1 cellular context compared by ENCODE assay signal in the genomic region with DNA sequence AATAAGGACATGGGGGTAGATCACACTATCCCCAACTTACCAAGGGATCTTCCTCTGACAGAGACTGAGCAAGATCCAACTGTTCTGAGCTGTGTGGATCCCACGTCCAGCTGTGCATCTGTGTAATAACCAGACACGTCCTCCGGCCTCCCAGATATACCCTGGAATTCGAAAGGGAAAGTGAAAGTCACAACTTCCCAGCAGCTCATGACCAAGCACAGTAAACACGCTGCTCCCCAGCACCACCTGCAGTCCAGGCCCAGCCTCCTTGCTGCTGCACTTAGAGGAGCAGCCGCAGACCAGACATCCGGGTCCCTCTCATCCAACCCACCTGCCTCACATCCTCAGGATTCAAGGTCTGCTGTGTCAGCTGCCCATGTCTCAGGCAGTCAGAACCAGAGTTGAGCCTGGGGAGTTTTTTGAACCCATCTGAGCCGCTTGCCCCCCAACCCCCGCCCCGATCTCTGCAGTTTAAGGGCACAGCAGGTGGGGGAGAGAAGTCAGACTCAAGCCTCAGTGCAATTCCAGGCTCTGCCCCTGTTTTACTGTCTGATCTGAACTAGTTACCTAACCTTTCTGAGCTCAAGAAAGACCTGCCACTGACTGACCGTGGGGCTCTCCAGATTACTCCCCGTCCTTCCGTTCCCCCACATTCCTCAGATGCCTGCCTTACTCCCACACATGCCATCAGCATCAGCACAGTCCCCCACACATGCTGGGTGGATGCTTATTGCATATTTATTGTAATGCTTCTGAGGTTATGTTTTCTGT.
TF ChIP-seq lines count a peak whose summit lies in the region.

A gene with protein sequence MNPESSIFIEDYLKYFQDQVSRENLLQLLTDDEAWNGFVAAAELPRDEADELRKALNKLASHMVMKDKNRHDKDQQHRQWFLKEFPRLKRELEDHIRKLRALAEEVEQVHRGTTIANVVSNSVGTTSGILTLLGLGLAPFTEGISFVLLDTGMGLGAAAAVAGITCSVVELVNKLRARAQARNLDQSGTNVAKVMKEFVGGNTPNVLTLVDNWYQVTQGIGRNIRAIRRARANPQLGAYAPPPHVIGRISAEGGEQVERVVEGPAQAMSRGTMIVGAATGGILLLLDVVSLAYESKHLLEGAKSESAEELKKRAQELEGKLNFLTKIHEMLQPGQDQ (minus strand): TSS at position 127 of the 771 bp plus-strand sequence. CDS start 6,365 bp downstream, outside the sequence.

TF ChIP-seq in HepG2, 621 proteins besides CTCF, POLR2A, EP300 and RAD21 (continued from another document and continues in another):
- TF ChIP-seq, protein P1, sequence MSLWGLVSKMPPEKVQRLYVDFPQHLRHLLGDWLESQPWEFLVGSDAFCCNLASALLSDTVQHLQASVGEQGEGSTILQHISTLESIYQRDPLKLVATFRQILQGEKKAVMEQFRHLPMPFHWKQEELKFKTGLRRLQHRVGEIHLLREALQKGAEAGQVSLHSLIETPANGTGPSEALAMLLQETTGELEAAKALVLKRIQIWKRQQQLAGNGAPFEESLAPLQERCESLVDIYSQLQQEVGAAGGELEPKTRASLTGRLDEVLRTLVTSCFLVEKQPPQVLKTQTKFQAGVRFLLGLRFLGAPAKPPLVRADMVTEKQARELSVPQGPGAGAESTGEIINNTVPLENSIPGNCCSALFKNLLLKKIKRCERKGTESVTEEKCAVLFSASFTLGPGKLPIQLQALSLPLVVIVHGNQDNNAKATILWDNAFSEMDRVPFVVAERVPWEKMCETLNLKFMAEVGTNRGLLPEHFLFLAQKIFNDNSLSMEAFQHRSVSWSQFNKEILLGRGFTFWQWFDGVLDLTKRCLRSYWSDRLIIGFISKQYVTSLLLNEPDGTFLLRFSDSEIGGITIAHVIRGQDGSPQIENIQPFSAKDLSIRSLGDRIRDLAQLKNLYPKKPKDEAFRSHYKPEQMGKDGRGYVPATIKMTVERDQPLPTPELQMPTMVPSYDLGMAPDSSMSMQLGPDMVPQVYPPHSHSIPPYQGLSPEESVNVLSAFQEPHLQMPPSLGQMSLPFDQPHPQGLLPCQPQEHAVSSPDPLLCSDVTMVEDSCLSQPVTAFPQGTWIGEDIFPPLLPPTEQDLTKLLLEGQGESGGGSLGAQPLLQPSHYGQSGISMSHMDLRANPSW (CRISPR knock-in tag; IDR thresholded peaks at IDR 0.05; ENCODE audit: borderline replicate concordance), result no peak
- TF ChIP-seq, protein P2, sequence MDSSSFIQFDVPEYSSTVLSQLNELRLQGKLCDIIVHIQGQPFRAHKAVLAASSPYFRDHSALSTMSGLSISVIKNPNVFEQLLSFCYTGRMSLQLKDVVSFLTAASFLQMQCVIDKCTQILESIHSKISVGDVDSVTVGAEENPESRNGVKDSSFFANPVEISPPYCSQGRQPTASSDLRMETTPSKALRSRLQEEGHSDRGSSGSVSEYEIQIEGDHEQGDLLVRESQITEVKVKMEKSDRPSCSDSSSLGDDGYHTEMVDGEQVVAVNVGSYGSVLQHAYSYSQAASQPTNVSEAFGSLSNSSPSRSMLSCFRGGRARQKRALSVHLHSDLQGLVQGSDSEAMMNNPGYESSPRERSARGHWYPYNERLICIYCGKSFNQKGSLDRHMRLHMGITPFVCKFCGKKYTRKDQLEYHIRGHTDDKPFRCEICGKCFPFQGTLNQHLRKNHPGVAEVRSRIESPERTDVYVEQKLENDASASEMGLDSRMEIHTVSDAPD (CRISPR knock-in tag; IDR thresholded peaks at IDR 0.05), result no peak
- TF ChIP-seq ZNF569 (CRISPR knock-in tag; IDR thresholded peaks at IDR 0.05; ENCODE audit: borderline replicate concordance), result no peak
- no peak for TF ChIP-seq ZNF790 (CRISPR knock-in tag; IDR thresholded peaks at IDR 0.05; ENCODE audit: borderline replicate concordance)
- peak; percentile 53; the same call in 1 of the 2 replicates for TF ChIP-seq POGZ (CRISPR knock-in tag; IDR thresholded peaks at IDR 0.05)
- TF ChIP-seq DMAP1 (CRISPR knock-in tag; IDR thresholded peaks at IDR 0.05), result peak; percentile 55
- TF ChIP-seq, protein P3, sequence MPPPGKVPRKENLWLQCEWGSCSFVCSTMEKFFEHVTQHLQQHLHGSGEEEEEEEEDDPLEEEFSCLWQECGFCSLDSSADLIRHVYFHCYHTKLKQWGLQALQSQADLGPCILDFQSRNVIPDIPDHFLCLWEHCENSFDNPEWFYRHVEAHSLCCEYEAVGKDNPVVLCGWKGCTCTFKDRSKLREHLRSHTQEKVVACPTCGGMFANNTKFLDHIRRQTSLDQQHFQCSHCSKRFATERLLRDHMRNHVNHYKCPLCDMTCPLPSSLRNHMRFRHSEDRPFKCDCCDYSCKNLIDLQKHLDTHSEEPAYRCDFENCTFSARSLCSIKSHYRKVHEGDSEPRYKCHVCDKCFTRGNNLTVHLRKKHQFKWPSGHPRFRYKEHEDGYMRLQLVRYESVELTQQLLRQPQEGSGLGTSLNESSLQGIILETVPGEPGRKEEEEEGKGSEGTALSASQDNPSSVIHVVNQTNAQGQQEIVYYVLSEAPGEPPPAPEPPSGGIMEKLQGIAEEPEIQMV (CRISPR knock-in tag; IDR thresholded peaks at IDR 0.05; ENCODE audit: low read depth), result no peak
- TF ChIP-seq KLF12 (CRISPR knock-in tag; IDR thresholded peaks at IDR 0.05; ENCODE audit: borderline replicate concordance), result no peak
- TF ChIP-seq MEIS1 (CRISPR knock-in tag; IDR thresholded peaks at IDR 0.05; ENCODE audit: borderline replicate concordance), result peak; percentile 26; the same call in 1 of the 2 replicates
- no peak for TF ChIP-seq MTA3 (CRISPR knock-in tag; IDR thresholded peaks at IDR 0.05)
- TF ChIP-seq, protein P4, sequence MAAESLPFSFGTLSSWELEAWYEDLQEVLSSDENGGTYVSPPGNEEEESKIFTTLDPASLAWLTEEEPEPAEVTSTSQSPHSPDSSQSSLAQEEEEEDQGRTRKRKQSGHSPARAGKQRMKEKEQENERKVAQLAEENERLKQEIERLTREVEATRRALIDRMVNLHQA (CRISPR knock-in tag; IDR thresholded peaks at IDR 0.05), result no peak
- TF ChIP-seq SYNCRIP (IDR thresholded peaks at IDR 0.05; ENCODE audit: insufficient read depth, low read depth, low read length), result no peak
- TF ChIP-seq ZNF7 (CRISPR knock-in tag; IDR thresholded peaks at IDR 0.05), result no peak
- no peak for TF ChIP-seq SP2 (CRISPR knock-in tag; IDR thresholded peaks at IDR 0.05)
- no peak for TF ChIP-seq MTF1 (CRISPR knock-in tag; IDR thresholded peaks at IDR 0.05)
- TF ChIP-seq ZNF781 (CRISPR knock-in tag; IDR thresholded peaks at IDR 0.05; ENCODE audit: borderline replicate concordance, not compliant biosample characterization), result no peak
- TF ChIP-seq ZNF660 (CRISPR knock-in tag; IDR thresholded peaks at IDR 0.05; ENCODE audit: borderline replicate concordance, low read depth), result no peak
- TF ChIP-seq, protein P5, sequence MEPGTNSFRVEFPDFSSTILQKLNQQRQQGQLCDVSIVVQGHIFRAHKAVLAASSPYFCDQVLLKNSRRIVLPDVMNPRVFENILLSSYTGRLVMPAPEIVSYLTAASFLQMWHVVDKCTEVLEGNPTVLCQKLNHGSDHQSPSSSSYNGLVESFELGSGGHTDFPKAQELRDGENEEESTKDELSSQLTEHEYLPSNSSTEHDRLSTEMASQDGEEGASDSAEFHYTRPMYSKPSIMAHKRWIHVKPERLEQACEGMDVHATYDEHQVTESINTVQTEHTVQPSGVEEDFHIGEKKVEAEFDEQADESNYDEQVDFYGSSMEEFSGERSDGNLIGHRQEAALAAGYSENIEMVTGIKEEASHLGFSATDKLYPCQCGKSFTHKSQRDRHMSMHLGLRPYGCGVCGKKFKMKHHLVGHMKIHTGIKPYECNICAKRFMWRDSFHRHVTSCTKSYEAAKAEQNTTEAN (CRISPR knock-in tag; conservative IDR thresholded peaks at IDR 0.05), result no peak
- TF ChIP-seq RXRA (CRISPR knock-in tag; IDR thresholded peaks at IDR 0.05), result peak; percentile 51; the same call in 1 of the 2 replicates
- TF ChIP-seq ZNF441 (CRISPR knock-in tag; IDR thresholded peaks at IDR 0.05; ENCODE audit: borderline replicate concordance), result no peak
- TF ChIP-seq, protein P6, sequence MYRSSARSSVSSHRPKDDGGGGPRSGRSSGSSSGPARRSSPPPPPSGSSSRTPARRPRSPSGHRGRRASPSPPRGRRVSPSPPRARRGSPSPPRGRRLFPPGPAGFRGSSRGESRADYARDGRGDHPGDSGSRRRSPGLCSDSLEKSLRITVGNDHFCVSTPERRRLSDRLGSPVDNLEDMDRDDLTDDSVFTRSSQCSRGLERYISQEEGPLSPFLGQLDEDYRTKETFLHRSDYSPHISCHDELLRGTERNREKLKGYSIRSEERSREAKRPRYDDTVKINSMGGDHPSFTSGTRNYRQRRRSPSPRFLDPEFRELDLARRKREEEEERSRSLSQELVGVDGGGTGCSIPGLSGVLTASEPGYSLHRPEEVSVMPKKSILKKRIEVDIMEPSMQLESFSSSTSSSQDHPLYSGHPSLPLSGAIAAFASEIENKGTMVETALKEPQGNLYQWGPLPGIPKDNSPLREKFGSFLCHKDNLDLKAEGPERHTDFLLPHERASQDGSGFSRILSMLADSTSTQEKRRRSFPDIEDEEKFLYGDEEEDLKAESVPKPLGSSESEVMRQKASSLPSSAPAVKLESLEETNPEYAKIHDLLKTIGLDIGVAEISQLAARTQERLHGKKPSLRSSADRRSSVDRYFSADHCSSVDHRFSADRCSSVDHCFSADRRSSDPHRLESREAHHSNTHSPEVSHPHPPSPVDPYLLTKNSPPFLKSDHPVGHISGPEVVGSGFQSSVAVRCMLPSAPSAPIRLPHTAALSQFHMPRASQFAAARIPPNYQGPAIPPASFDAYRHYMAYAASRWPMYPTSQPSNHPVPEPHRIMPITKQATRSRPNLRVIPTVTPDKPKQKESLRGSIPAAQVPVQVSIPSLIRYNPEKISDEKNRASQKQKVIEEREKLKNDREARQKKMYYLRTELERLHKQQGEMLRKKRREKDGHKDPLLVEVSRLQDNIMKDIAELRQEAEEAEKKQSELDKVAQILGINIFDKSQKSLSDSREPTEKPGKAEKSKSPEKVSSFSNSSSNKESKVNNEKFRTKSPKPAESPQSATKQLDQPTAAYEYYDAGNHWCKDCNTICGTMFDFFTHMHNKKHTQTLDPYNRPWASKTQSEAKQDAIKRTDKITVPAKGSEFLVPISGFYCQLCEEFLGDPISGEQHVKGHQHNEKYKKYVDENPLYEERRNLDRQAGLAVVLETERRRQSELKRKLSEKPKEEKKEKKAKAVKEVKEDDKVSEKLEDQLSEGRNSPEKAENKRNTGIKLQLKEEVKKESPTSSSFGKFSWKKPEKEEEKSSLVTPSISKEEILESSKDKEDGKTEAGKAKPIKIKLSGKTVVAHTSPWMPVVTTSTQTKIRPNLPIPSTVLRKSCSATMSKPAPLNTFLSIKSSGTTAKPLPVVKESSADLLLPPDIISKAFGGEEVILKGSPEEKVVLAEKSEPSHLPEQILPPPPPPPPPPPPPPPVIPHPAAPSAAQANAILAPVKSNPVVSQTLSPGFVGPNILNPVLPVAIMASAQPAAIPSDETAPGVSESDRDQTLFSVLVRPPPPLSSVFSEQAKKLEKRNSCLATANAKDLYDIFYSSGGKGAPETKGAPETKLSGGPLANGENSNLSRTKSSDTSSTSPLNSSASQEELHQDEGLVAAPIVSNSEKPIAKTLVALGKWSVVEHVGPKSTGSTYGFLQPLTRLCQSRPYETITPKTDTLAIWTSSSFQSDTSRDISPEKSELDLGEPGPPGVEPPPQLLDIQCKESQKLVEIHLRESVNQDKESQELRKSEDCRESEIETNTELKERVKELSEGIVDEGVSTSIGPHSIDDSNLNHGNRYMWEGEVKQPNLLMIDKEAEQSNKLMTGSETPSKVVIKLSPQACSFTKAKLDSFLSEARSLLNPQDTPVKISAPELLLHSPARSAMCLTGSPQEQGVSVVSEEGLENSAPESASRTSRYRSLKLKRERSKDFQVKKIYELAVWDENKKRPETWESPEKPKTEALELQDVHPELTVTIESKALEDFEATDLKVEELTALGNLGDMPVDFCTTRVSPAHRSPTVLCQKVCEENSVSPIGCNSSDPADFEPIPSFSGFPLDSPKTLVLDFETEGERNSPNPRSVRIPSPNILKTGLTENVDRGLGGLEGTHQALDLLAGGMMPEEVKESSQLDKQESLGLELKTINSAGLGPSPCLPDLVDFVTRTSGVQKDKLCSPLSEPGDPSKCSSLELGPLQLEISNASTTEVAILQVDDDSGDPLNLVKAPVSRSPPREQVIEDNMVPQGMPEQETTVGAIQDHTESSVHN (CRISPR knock-in tag; IDR thresholded peaks at IDR 0.05), result 0 out of 2 replicates have a peak, but pooled peaks have one; percentile 69
- TF ChIP-seq ZNF891 (CRISPR knock-in tag; IDR thresholded peaks at IDR 0.05), result no peak
- no peak for TF ChIP-seq PCBP1 (IDR thresholded peaks at IDR 0.05; ENCODE audit: borderline replicate concordance, low read depth, low read length)
- TF ChIP-seq MATR3 (CRISPR knock-in tag; IDR thresholded peaks at IDR 0.05), result no peak
- 0 out of 2 replicates have a peak, but pooled peaks have one; percentile 42 for TF ChIP-seq PHF8 (CRISPR knock-in tag; IDR thresholded peaks at IDR 0.05)
- TF ChIP-seq KDM3A (CRISPR knock-in tag; IDR thresholded peaks at IDR 0.05; ENCODE audit: low read depth), result peak; percentile 64; the same call in 1 of the 2 replicates
- no peak for TF ChIP-seq ZNF530 (CRISPR knock-in tag; IDR thresholded peaks at IDR 0.05; ENCODE audit: low read depth)
- peak; percentile 8; the same call in 1 of the 2 replicates for TF ChIP-seq CEBPG (CRISPR knock-in tag; IDR thresholded peaks at IDR 0.05)
- TF ChIP-seq KAT7 (CRISPR knock-in tag; IDR thresholded peaks at IDR 0.05; ENCODE audit: borderline replicate concordance), result peak; percentile 78
